21 cellular contexts compared by ENCODE assay signal in genomic region chr9:137642118-137642601, GRCh38.
"Had no signal": no experiment of that assay in that cellular context is flagged by ENCODE, and none has a peak within 500 bp of the region (broad histone marks: within the 10 kb centered on the region; RNA-seq: fewer than 3 reads in every experiment).

No MANE protein-coding gene starts in this region.

- H3K4me3 Mint-ChIP-seq: activated CD8-positive, alpha-beta T cell treated with anti-CD3 and anti-CD28 coated beads for 36 hours; activated naive CD4-positive, alpha-beta T cell treated with anti-CD3 and anti-CD28 coated beads for 36 hours had no signal

- H3K4me3 ChIP-seq: esophagus muscularis mucosa, gastroesophageal sphincter, pancreas, thyroid gland, vagina had no signal

- H3K27ac Mint-ChIP-seq: activated naive CD4-positive, alpha-beta T cell treated with anti-CD3 and anti-CD28 coated beads for 36 hours; activated T-helper 2 cell treated with anti-CD3 and anti-CD28 coated beads, Interferon-gamma antibody, Interleukin-2, Interleukin-4, amounts not matched to agents 10 μg/mL and 5 μg/mL and 100 μg/mL, durations not matched to agents 14 hours and 24 hours and 36 hours had no signal

- DNase-seq: activated CD8-positive, alpha-beta T cell treated with anti-CD3 and anti-CD28 coated beads for 36 hours; activated naive CD4-positive, alpha-beta T cell treated with anti-CD3 and anti-CD28 coated beads for 36 hours; activated T-cell treated with anti-CD3 and anti-CD28 coated beads, Interleukin-2, amount 50 U/mL, for 1 hour; dermis blood vessel endothelial cell; effector memory CD4-positive, alpha-beta T cell; left cardiac atrium; mesenchymal stem cell; naive thymus-derived CD4-positive, alpha-beta T cell; stimulated activated CD8-positive, alpha-beta memory T cell treated with anti-CD3 and anti-CD28 coated beads, Interleukin-4, amount 100 ng/mL, for 48 hours; stimulated activated naive CD4-positive, alpha-beta T cell; SW 1271; thyroid gland; WERI-Rb-1 had no signal

- H3K4me1 ChIP-seq: pancreas had no signal

- H3K9me3 Mint-ChIP-seq: activated CD8-positive, alpha-beta T cell treated with anti-CD3 and anti-CD28 coated beads for 36 hours; activated naive CD4-positive, alpha-beta T cell treated with anti-CD3 and anti-CD28 coated beads for 36 hours; activated T-helper 2 cell treated with anti-CD3 and anti-CD28 coated beads, Interferon-gamma antibody, Interleukin-2, Interleukin-4, amounts not matched to agents 10 μg/mL and 5 μg/mL and 100 μg/mL, durations not matched to agents 14 hours and 24 hours and 36 hours; naive thymus-derived CD4-positive, alpha-beta T cell had no signal

- H3K27me3 Mint-ChIP-seq: activated CD8-positive, alpha-beta T cell treated with anti-CD3 and anti-CD28 coated beads for 36 hours; naive thymus-derived CD4-positive, alpha-beta T cell had no signal

- H3K27me3 ChIP-seq: esophagus muscularis mucosa, gastroesophageal sphincter, neutrophil, pancreas, thyroid gland, vagina had no signal

- H3K27ac ChIP-seq: esophagus muscularis mucosa, gastroesophageal sphincter, neutrophil, pancreas, thyroid gland, vagina, WERI-Rb-1 had no signal

- ATAC-seq: activated CD8-positive, alpha-beta T cell treated with anti-CD3 and anti-CD28 coated beads for 36 hours; gastroesophageal sphincter; left cardiac atrium; naive thymus-derived CD4-positive, alpha-beta T cell; pancreas had no signal

- H3K9me3 ChIP-seq: esophagus muscularis mucosa, gastroesophageal sphincter, neutrophil, pancreas, thyroid gland, vagina had no signal

- FAIRE-seq: bronchial epithelial cell, endothelial cell of umbilical vein, pancreas had no signal

- H3K36me3 ChIP-seq: thyroid gland had no signal
